Comparison of ENCODE assay signal across 27 cellular contexts in the genomic region with DNA sequence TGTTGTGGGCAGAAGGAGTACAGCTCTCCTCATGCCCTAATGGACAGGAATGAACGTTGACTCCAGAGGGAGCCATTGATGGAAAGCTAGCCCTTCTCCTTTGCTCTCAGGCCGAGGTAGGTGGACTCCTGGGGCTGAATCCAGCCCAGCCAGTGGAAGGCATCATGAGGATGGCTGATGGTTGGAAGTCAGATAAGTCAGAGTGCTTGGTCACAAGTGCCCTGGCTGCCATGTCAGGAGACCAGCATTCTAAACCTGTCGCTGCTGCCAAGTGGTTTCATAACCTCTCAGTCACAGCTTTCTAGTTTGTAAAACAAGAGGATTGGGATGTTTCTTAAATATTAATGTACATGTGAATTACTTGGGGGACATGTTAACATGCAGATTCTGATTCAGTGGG.
"Had no signal": no experiment of that assay in that cellular context is flagged by ENCODE, and none has a peak within 500 bp of the region (broad histone marks: within the 10 kb centered on the region; RNA-seq: fewer than 3 reads in every experiment).

No MANE protein-coding gene starts in this region.

- DNase-seq: activated CD4-positive, alpha-beta memory T cell treated with anti-CD3 and anti-CD28 coated beads, Interleukin-2, amount 10 ng/mL, durations not matched to agents 7 days and 5 days; activated CD4-positive, alpha-beta T cell treated with anti-CD3 and anti-CD28 coated beads for 36 hours; activated CD4-positive, alpha-beta T cell treated with anti-CD3 and anti-CD28 coated beads, Interleukin-2, amount 10 ng/mL, durations not matched to agents 24 days and 14 days; activated CD4-positive, CD25-positive, alpha-beta regulatory T cell; activated CD4-positive, CD25-positive, alpha-beta regulatory T cell treated with anti-CD3 and anti-CD28 coated beads, Interleukin-2, amount 50 U/mL, for 72 hours; activated CD8-positive, alpha-beta memory T cell treated with anti-CD3 and anti-CD28 coated beads, Interleukin-2, amount 50 U/mL, for 48 hours; activated gamma-delta T cell; activated naive CD4-positive, alpha-beta T cell; activated naive CD4-positive, alpha-beta T cell treated with anti-CD3 and anti-CD28 coated beads, Interleukin-2, amount 10 ng/mL, durations not matched to agents 7 days and 5 days; activated naive CD8-positive, alpha-beta T cell treated with anti-CD3 and anti-CD28 coated beads, Interleukin-2, amount 10 ng/mL, durations not matched to agents 7 days and 5 days; activated T-cell treated with anti-CD3 and anti-CD28 coated beads for 4 hours; activated T-cell treated with anti-CD3 and anti-CD28 coated beads, Interleukin-2, amount 50 U/mL, for 24 hours; activated T-cell treated with anti-CD3 and anti-CD28 coated beads, Interleukin-2, amount 50 U/mL, for 72 hours; caudate nucleus; cortex of kidney; effector CD8-positive, alpha-beta T cell; foreskin fibroblast; T-helper 2 cell had no signal

- ATAC-seq: activated CD4-positive, alpha-beta T cell treated with anti-CD3 and anti-CD28 coated beads for 36 hours; activated naive CD4-positive, alpha-beta T cell treated with anti-CD3 and anti-CD28 coated beads, Interleukin-2, amount 50 U/mL, for 72 hours; activated T-cell treated with anti-CD3 and anti-CD28 coated beads, Interleukin-2, amount 50 U/mL, for 72 hours; esophagus mucosa had no signal

- H3K27ac ChIP-seq: ascending aorta, breast epithelium had no signal

- H3K36me3 ChIP-seq: breast epithelium had no signal

- H3K27me3 ChIP-seq: ascending aorta, breast epithelium had no signal

- H3K9me3 ChIP-seq: ascending aorta, breast epithelium had no signal

- H3K4me1 ChIP-seq: ascending aorta, breast epithelium had no signal

- H3K27me3 Mint-ChIP-seq: activated CD4-positive, alpha-beta memory T cell treated with anti-CD3 and anti-CD28 coated beads, Interleukin-2, amount 10 ng/mL, durations not matched to agents 7 days and 5 days; activated CD4-positive, alpha-beta T cell treated with anti-CD3 and anti-CD28 coated beads for 36 hours; activated naive CD4-positive, alpha-beta T cell treated with anti-CD3 and anti-CD28 coated beads, Interleukin-2, amount 10 ng/mL, durations not matched to agents 7 days and 5 days; activated naive CD8-positive, alpha-beta T cell treated with anti-CD3 and anti-CD28 coated beads, Interleukin-2, amount 10 ng/mL, durations not matched to agents 7 days and 5 days; activated T-cell treated with anti-CD3 and anti-CD28 coated beads, Interleukin-2, amount 50 U/mL, for 24 hours; brain had no signal

- FAIRE-seq: colon, endometrium, endothelial cell of umbilical vein, frontal cortex had no signal

- H3K27ac Mint-ChIP-seq: activated CD4-positive, alpha-beta memory T cell treated with anti-CD3 and anti-CD28 coated beads, Interleukin-2, amount 10 ng/mL, durations not matched to agents 7 days and 5 days; activated CD4-positive, alpha-beta T cell treated with anti-CD3 and anti-CD28 coated beads for 36 hours; activated CD4-positive, alpha-beta T cell treated with anti-CD3 and anti-CD28 coated beads, Interleukin-2, amount 10 ng/mL, durations not matched to agents 24 days and 14 days; activated naive CD4-positive, alpha-beta T cell treated with anti-CD3 and anti-CD28 coated beads, Interleukin-2, amount 10 ng/mL, durations not matched to agents 7 days and 5 days; activated naive CD8-positive, alpha-beta T cell treated with anti-CD3 and anti-CD28 coated beads, Interleukin-2, amount 10 ng/mL, durations not matched to agents 7 days and 5 days; activated T-cell treated with anti-CD3 and anti-CD28 coated beads, Interleukin-2, amount 50 U/mL, for 24 hours; activated T-cell treated with anti-CD3 and anti-CD28 coated beads, Interleukin-2, amount 50 U/mL, for 72 hours; brain had no signal

- H3K4me1 Mint-ChIP-seq: activated CD4-positive, alpha-beta memory T cell treated with anti-CD3 and anti-CD28 coated beads, Interleukin-2, amount 10 ng/mL, durations not matched to agents 7 days and 5 days; activated CD4-positive, alpha-beta T cell treated with anti-CD3 and anti-CD28 coated beads, Interleukin-2, amount 10 ng/mL, durations not matched to agents 24 days and 14 days; activated naive CD4-positive, alpha-beta T cell treated with anti-CD3 and anti-CD28 coated beads, Interleukin-2, amount 10 ng/mL, durations not matched to agents 7 days and 5 days; activated naive CD8-positive, alpha-beta T cell treated with anti-CD3 and anti-CD28 coated beads, Interleukin-2, amount 10 ng/mL, durations not matched to agents 7 days and 5 days had no signal

- H3K4me3 ChIP-seq: ascending aorta, breast epithelium had no signal

- H3K36me3 Mint-ChIP-seq: activated naive CD4-positive, alpha-beta T cell treated with anti-CD3 and anti-CD28 coated beads, Interleukin-2, amount 10 ng/mL, durations not matched to agents 7 days and 5 days; brain had no signal

- H3K4me3 Mint-ChIP-seq: activated CD4-positive, alpha-beta memory T cell treated with anti-CD3 and anti-CD28 coated beads, Interleukin-2, amount 10 ng/mL, durations not matched to agents 7 days and 5 days; activated CD4-positive, alpha-beta T cell treated with anti-CD3 and anti-CD28 coated beads for 36 hours; activated CD4-positive, alpha-beta T cell treated with anti-CD3 and anti-CD28 coated beads, Interleukin-2, amount 10 ng/mL, durations not matched to agents 24 days and 14 days; activated naive CD4-positive, alpha-beta T cell treated with anti-CD3 and anti-CD28 coated beads, Interleukin-2, amount 10 ng/mL, durations not matched to agents 7 days and 5 days; activated naive CD8-positive, alpha-beta T cell treated with anti-CD3 and anti-CD28 coated beads, Interleukin-2, amount 10 ng/mL, durations not matched to agents 7 days and 5 days; activated T-cell treated with anti-CD3 and anti-CD28 coated beads, Interleukin-2, amount 50 U/mL, for 24 hours; activated T-cell treated with anti-CD3 and anti-CD28 coated beads, Interleukin-2, amount 50 U/mL, for 72 hours; brain had no signal

- H3K9me3 Mint-ChIP-seq: activated CD4-positive, alpha-beta memory T cell treated with anti-CD3 and anti-CD28 coated beads, Interleukin-2, amount 10 ng/mL, durations not matched to agents 7 days and 5 days; activated CD4-positive, alpha-beta T cell treated with anti-CD3 and anti-CD28 coated beads, Interleukin-2, amount 10 ng/mL, durations not matched to agents 24 days and 14 days; activated naive CD4-positive, alpha-beta T cell treated with anti-CD3 and anti-CD28 coated beads, Interleukin-2, amount 10 ng/mL, durations not matched to agents 7 days and 5 days; activated naive CD4-positive, alpha-beta T cell treated with anti-CD3 and anti-CD28 coated beads, Interleukin-2, amount 50 U/mL, for 72 hours; activated T-cell treated with anti-CD3 and anti-CD28 coated beads, Interleukin-2, amount 50 U/mL, for 24 hours; activated T-cell treated with anti-CD3 and anti-CD28 coated beads, Interleukin-2, amount 50 U/mL, for 72 hours had no signal
